21 cellular contexts compared by ENCODE assay signal in the genomic region with DNA sequence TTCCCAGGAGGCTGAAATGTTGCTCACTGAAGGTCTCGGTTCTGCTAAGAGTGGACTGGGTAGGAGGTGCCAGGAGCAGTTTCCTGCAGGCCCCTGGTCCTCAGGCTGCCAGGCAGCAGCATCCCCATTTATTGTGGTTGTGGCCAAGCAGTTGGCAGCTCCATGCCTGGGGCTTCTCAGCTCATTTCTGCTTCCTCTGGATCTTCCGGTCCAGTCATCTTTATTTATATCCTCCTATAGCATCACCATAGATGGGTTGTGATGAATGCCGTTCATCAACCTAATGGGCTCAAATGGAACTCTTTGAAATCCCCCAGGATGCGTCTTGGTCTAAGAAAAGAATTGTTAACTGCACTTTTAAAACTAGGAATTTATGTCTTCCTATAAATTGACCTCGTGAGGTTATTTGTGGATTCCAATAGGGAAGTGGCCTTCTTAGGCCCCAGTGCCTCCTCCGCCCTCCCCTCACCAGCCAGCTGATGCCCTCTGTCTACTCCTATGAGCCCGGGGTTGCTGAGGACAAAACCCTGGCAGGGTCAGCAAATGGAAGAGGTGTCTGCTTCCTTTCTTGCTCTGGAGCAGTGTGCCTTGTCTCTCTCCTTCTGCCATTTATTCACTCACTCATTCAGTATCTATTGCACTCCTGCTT.
DNase-seq lines count a peak whose midpoint lies in the region; ATAC-seq and TF ChIP-seq lines count a peak whose summit lies in the region.
"Had no signal": no experiment of that assay in that cellular context is flagged by ENCODE, and none has a peak within 500 bp of the region (broad histone marks: within the 10 kb centered on the region; RNA-seq: fewer than 3 reads in every experiment).

No MANE protein-coding gene starts in this region.

- POLR2A ChIA-PET in AG04450 (lab: Yijun Ruan, JAX) = no interaction called here
- POLR2A ChIA-PET in CD4-positive, alpha-beta T cell (lab: Charles Lee) = no interaction called here

- no peaks in the 10 kb centered on the region for H3K9me2 ChIP-seq in hepatocyte (replicated peaks; ENCODE audit: insufficient read depth)

- H2AFZ ChIP-seq in hepatocyte = no peak overlapping the region

- H3K27me3 ChIP-seq in AG04450 (ENCODE audit: control insufficient read depth, insufficient read depth, low read length) = no peaks in the 10 kb centered on the region
- no peaks in the 10 kb centered on the region for H3K27me3 ChIP-seq in HUES6 (ENCODE audit: control insufficient read depth, insufficient read depth, low read length)
- H3K27me3 ChIP-seq in hepatocyte = no peaks in the 10 kb centered on the region
- no peaks in the 10 kb centered on the region for H3K27me3 ChIP-seq in CD4-positive, alpha-beta T cell (ENCODE audit: control insufficient read depth, insufficient read depth, low read length)
- H3K27me3 ChIP-seq: esophagus muscularis mucosa, heart right ventricle had no signal

- WGBS in hepatocyte (ENCODE audit: low lambda C conversion rate, missing lambda C conversion rate) = 87% methylated on average over 7 of the region's 7 CpGs

- H3K4me3 ChIP-seq in AG04450 (ENCODE audit: low read depth, low read length) (no peak overlapping the region), HUES6 (ENCODE audit: low read depth, low read length) (no peak overlapping the region), hepatocyte (no peak overlapping the region)
- H3K4me3 ChIP-seq: esophagus muscularis mucosa, heart right ventricle had no signal

- intact Hi-C loops in activated T-helper 2 cell treated with anti-CD3 and anti-CD28 coated beads, Interferon-gamma antibody, Interleukin-2, Interleukin-4, amounts not matched to agents 10 μg/mL and 5 μg/mL and 100 μg/mL, durations not matched to agents 14 hours and 24 hours and 36 hours (cut with micrococcal nuclease) = no loop called here
- intact Hi-C loops in CD4-positive, alpha-beta T cell (cut with DNase I, micrococcal nuclease) = no loop called here

- no peak overlapping the region for H3K9ac ChIP-seq in HUES6 (ENCODE audit: low read length)

- no peaks in the 10 kb centered on the region for H3K9me3 ChIP-seq in AG04450 (ENCODE audit: control insufficient read depth, insufficient read depth, low read length)
- H3K9me3 ChIP-seq in HUES6 (ENCODE audit: control insufficient read depth, insufficient read depth, low read depth, low read length) = no peaks in the 10 kb centered on the region
- H3K9me3 ChIP-seq in hepatocyte (ENCODE audit: low read depth) = no peaks in the 10 kb centered on the region
- H3K9me3 ChIP-seq in CD4-positive, alpha-beta T cell (ENCODE audit: control insufficient read depth, low read length) = no peaks in the 10 kb centered on the region
- H3K9me3 ChIP-seq: esophagus muscularis mucosa, heart right ventricle had no signal

- H3K4me3 Mint-ChIP-seq in activated T-helper 2 cell treated with anti-CD3 and anti-CD28 coated beads, Interferon-gamma antibody, Interleukin-2, Interleukin-4, amounts not matched to agents 10 μg/mL and 5 μg/mL and 100 μg/mL, durations not matched to agents 14 hours and 24 hours and 36 hours (ENCODE audit: low read depth) = no peak overlapping the region
- no peak overlapping the region for H3K4me3 Mint-ChIP-seq in CD4-positive, alpha-beta T cell
- H3K4me3 Mint-ChIP-seq: activated naive CD8-positive, alpha-beta T cell treated with anti-CD3 and anti-CD28 coated beads, Interleukin-2, amount 10 ng/mL, durations not matched to agents 7 days and 5 days; CD8-positive, alpha-beta T cell; memory B cell; type B pancreatic cell had no signal

- no peak overlapping the region for H3K27ac Mint-ChIP-seq in activated T-helper 2 cell treated with anti-CD3 and anti-CD28 coated beads, Interferon-gamma antibody, Interleukin-2, Interleukin-4, amounts not matched to agents 10 μg/mL and 5 μg/mL and 100 μg/mL, durations not matched to agents 14 hours and 24 hours and 36 hours
- no peak overlapping the region for H3K27ac Mint-ChIP-seq in CD4-positive, alpha-beta T cell
- H3K27ac Mint-ChIP-seq: activated naive CD8-positive, alpha-beta T cell treated with anti-CD3 and anti-CD28 coated beads, Interleukin-2, amount 10 ng/mL, durations not matched to agents 7 days and 5 days; CD8-positive, alpha-beta T cell; memory B cell; type B pancreatic cell had no signal

- CTCF ChIA-PET in AG04450 (lab: Charles Lee) = interaction anchor here (1.0 to 1.3 kb wide), 2 partner anchors 10 to 501 kb away, joined by 4 read pairs; no protein-coding TSS in a partner anchor
- CTCF ChIA-PET in CD4-positive, alpha-beta T cell (lab: Charles Lee) = interaction anchor here (0.6 kb wide), 1 partner anchor 514 kb away, joined by 3 read pairs; no protein-coding TSS in a partner anchor

- ATAC-seq in SK-N-SH treated with all-trans-retinoic acid at 6 μM for 48 hours = peak; percentile 48
- no peak for ATAC-seq in CD4-positive, alpha-beta T cell (ENCODE audit: poor library complexity)
- ATAC-seq in GM21737 (IDR thresholded peaks at IDR 0.05; ENCODE audit: unreplicated experiment) = no peak
- ATAC-seq: CD8-positive, alpha-beta T cell had no signal

- H3K36me3 ChIP-seq in HUES6 (ENCODE audit: control insufficient read depth, insufficient read depth, low read length) (peaks cover 22% of the 10 kb centered on the region), hepatocyte (replicated peaks; ENCODE audit: insufficient read depth, low read depth) (no peaks in the 10 kb centered on the region)
- H3K36me3 ChIP-seq: heart right ventricle had no signal

- H3K4me1 Mint-ChIP-seq in activated T-helper 2 cell treated with anti-CD3 and anti-CD28 coated beads, Interferon-gamma antibody, Interleukin-2, Interleukin-4, amounts not matched to agents 10 μg/mL and 5 μg/mL and 100 μg/mL, durations not matched to agents 14 hours and 24 hours and 36 hours (ENCODE audit: low read depth) = peaks cover 6% of the 10 kb centered on the region
- no peaks in the 10 kb centered on the region for H3K4me1 Mint-ChIP-seq in CD4-positive, alpha-beta T cell (ENCODE audit: low read depth)
- H3K4me1 Mint-ChIP-seq: activated naive CD8-positive, alpha-beta T cell treated with anti-CD3 and anti-CD28 coated beads, Interleukin-2, amount 10 ng/mL, durations not matched to agents 7 days and 5 days; memory B cell had no signal

- no peaks in the 10 kb centered on the region for H4K20me1 ChIP-seq in hepatocyte (ENCODE audit: insufficient read depth, poor library complexity, severe bottlenecking)

- TF ChIP-seq CTCF in AG04450 (IDR thresholded peaks at IDR 0.05; ENCODE audit: low read depth, low read length) = no peak
- TF ChIP-seq CTCF in hepatocyte (IDR thresholded peaks at IDR 0.05; ENCODE audit: poor library complexity) = no peak
- no peak for TF ChIP-seq CTCF in CD4-positive, alpha-beta T cell (IDR thresholded peaks at IDR 0.05)

- H3K9me3 Mint-ChIP-seq in activated T-helper 2 cell treated with anti-CD3 and anti-CD28 coated beads, Interferon-gamma antibody, Interleukin-2, Interleukin-4, amounts not matched to agents 10 μg/mL and 5 μg/mL and 100 μg/mL, durations not matched to agents 14 hours and 24 hours and 36 hours = no peaks in the 10 kb centered on the region
- H3K9me3 Mint-ChIP-seq in CD4-positive, alpha-beta T cell = no peaks in the 10 kb centered on the region
- H3K9me3 Mint-ChIP-seq: activated naive CD8-positive, alpha-beta T cell treated with anti-CD3 and anti-CD28 coated beads, Interleukin-2, amount 10 ng/mL, durations not matched to agents 7 days and 5 days; CD8-positive, alpha-beta T cell; memory B cell; type B pancreatic cell had no signal

- peak overlapping the region; percentile 90 for H3K27ac ChIP-seq in AG04450 (ENCODE audit: low read depth, low read length)
- H3K27ac ChIP-seq in HUES6 (ENCODE audit: low read depth, low read length) = peak overlapping the region; percentile 56; the same call in 1 of the 2 replicates
- peak overlapping the region; percentile 49 for H3K27ac ChIP-seq in hepatocyte
- H3K27ac ChIP-seq in CD4-positive, alpha-beta T cell (ENCODE audit: low read depth, low read length) = no peak overlapping the region
- H3K27ac ChIP-seq: esophagus muscularis mucosa had no signal

- H3K4me1 ChIP-seq in HUES6 (ENCODE audit: control insufficient read depth, insufficient read depth, low read length) (peaks cover 31% of the 10 kb centered on the region), hepatocyte (ENCODE audit: insufficient read depth) (peaks cover 13% of the 10 kb centered on the region)

- H3K36me3 Mint-ChIP-seq in activated T-helper 2 cell treated with anti-CD3 and anti-CD28 coated beads, Interferon-gamma antibody, Interleukin-2, Interleukin-4, amounts not matched to agents 10 μg/mL and 5 μg/mL and 100 μg/mL, durations not matched to agents 14 hours and 24 hours and 36 hours (ENCODE audit: low read depth) = no peaks in the 10 kb centered on the region
- no peaks in the 10 kb centered on the region for H3K36me3 Mint-ChIP-seq in CD4-positive, alpha-beta T cell (ENCODE audit: low read depth)
- H3K36me3 Mint-ChIP-seq: activated naive CD8-positive, alpha-beta T cell treated with anti-CD3 and anti-CD28 coated beads, Interleukin-2, amount 10 ng/mL, durations not matched to agents 7 days and 5 days; CD8-positive, alpha-beta T cell had no signal

- no peak for DNase-seq in AG04450 (ENCODE audit: low read depth, low spot score)
- no peak for DNase-seq in hepatocyte (ENCODE audit: low spot score)
- no peak for DNase-seq in T-helper 9 cell
- no peak for DNase-seq in activated T-helper 2 cell treated with anti-CD3 and anti-CD28 coated beads, Interferon-gamma antibody, Interleukin-2, Interleukin-4, amounts not matched to agents 10 μg/mL and 5 μg/mL and 100 μg/mL, durations not matched to agents 14 hours and 24 hours and 36 hours (ENCODE audit: low spot score)
- DNase-seq in CD4-positive, alpha-beta T cell = no peak
- DNase-seq: activated CD4-positive, alpha-beta T cell treated with anti-CD3 and anti-CD28 coated beads, Interleukin-2, amount 50 U/mL, for 4 hours; activated naive CD8-positive, alpha-beta T cell treated with anti-CD3 and anti-CD28 coated beads, Interleukin-2, amount 10 ng/mL, durations not matched to agents 7 days and 5 days; activated T-cell treated with anti-CD3 and anti-CD28 coated beads, Interleukin-2, amount 50 U/mL, for 1 hour; CD8-positive, alpha-beta T cell; heart right ventricle; kidney; NCI-H1930; OCI-M1; retina; stimulated activated naive CD4-positive, alpha-beta T cell had no signal

- H3K79me2 ChIP-seq in hepatocyte = no peaks in the 10 kb centered on the region

- H3K4me2 ChIP-seq in hepatocyte = no peak overlapping the region

- peaks cover 9% of the 10 kb centered on the region for H3K27me3 Mint-ChIP-seq in activated T-helper 2 cell treated with anti-CD3 and anti-CD28 coated beads, Interferon-gamma antibody, Interleukin-2, Interleukin-4, amounts not matched to agents 10 μg/mL and 5 μg/mL and 100 μg/mL, durations not matched to agents 14 hours and 24 hours and 36 hours (ENCODE audit: low read depth)
- no peaks in the 10 kb centered on the region for H3K27me3 Mint-ChIP-seq in CD4-positive, alpha-beta T cell
- H3K27me3 Mint-ChIP-seq: memory B cell, type B pancreatic cell had no signal

TF ChIP-seq in SK-N-SH treated with all-trans-retinoic acid at 6 μM for 48 hours, 23 proteins besides CTCF, POLR2A, EP300 and RAD21 (continues in another document):
- TF ChIP-seq ARNTL (CRISPR knock-in tag; IDR thresholded peaks at IDR 0.05; ENCODE audit: borderline replicate concordance, low read depth) = no peak
- TF ChIP-seq ZNF70 (CRISPR knock-in tag; IDR thresholded peaks at IDR 0.05) = no peak
